ENCODE assay signal across 7 cellular contexts in the genomic region with DNA sequence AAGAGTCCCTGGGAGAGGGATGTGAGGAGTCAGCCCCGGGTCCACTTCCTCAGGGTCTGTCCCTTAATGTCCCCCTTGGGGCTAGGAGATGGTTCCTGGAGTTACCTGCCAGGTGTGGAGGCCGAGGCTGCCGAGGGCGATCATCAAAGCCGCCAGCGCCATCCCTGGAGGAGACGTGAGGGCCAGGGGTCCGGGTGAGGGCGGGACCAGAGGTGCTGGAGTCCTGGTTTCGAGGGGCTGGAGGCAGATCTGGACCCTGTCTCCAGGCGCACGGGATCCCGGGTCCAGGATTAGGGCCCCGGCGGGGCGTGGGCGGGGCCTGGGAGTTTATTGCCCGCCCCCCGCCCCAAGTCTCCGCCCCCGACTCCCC. TPM values are rescaled to one million over a fixed set of nuclear protein-coding genes. Genes with fewer than 3 reads are reported as not detected.
DNase-seq lines count a peak whose midpoint lies in the region; ATAC-seq and TF ChIP-seq lines count a peak whose summit lies in the region.

A gene with protein sequence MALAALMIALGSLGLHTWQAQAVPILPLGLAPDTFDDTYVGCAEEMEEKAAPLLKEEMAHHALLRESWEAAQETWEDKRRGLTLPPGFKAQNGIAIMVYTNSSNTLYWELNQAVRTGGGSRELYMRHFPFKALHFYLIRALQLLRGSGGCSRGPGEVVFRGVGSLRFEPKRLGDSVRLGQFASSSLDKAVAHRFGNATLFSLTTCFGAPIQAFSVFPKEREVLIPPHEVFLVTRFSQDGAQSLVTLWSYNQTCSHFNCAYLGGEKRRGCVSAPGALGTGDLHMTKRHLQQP (minus strand): TSS at position 292 of the 370 bp plus-strand sequence. CDS start 130 bp downstream, at position 162.

- peaks cover 31% of the 10 kb centered on the region for H3K27me3 Mint-ChIP-seq in activated naive CD8-positive, alpha-beta T cell treated with anti-CD3 and anti-CD28 coated beads, Interleukin-2, amount 50 U/mL, for 24 hours
- peaks cover 9 to 12% (median 12%) of the 10 kb centered on the region in 3 donors for H3K27me3 Mint-ChIP-seq in immature natural killer cell (ENCODE audit: low read depth in 3 of 3)

- H3K36me3 Mint-ChIP-seq in activated naive CD8-positive, alpha-beta T cell treated with anti-CD3 and anti-CD28 coated beads, Interleukin-2, amount 50 U/mL, for 24 hours (ENCODE audit: low read depth): no peaks in the 10 kb centered on the region
- H3K36me3 Mint-ChIP-seq in immature natural killer cell: no peaks in the 10 kb centered on the region
- no peaks in the 10 kb centered on the region for H3K36me3 Mint-ChIP-seq in stimulated activated effector memory CD8-positive, alpha-beta T cell treated with anti-CD3 and anti-CD28 coated beads, Interleukin-12 subunit alpha, Interleukin-12 subunit beta, amount 100 ng/mL, for 72 hours

- H3K9me3 ChIP-seq in HUES6 (ENCODE audit: control insufficient read depth, insufficient read depth, low read depth, low read length): peaks cover 9% of the 10 kb centered on the region

- peak within 1 kb of the TSS; percentile 70 for H3K4me3 Mint-ChIP-seq in activated naive CD8-positive, alpha-beta T cell treated with anti-CD3 and anti-CD28 coated beads, Interleukin-2, amount 50 U/mL, for 24 hours
- peak within 1 kb of the TSS; percentile 72 to 89 (median 79) for H3K4me3 Mint-ChIP-seq in immature natural killer cell
- H3K4me3 Mint-ChIP-seq in stimulated activated effector memory CD8-positive, alpha-beta T cell treated with anti-CD3 and anti-CD28 coated beads, Interleukin-12 subunit alpha, Interleukin-12 subunit beta, amount 100 ng/mL, for 72 hours: peak within 1 kb of the TSS; percentile 65

- peak; percentile 12 for ATAC-seq in activated naive CD8-positive, alpha-beta T cell treated with anti-CD3 and anti-CD28 coated beads, Interleukin-2, amount 50 U/mL, for 24 hours
- peak; percentile 4 for ATAC-seq in stimulated activated effector memory CD8-positive, alpha-beta T cell treated with anti-CD3 and anti-CD28 coated beads, Interleukin-12 subunit alpha, Interleukin-12 subunit beta, amount 100 ng/mL, for 72 hours

- peak within 1 kb of the TSS; percentile 44 for H3K27ac Mint-ChIP-seq in activated naive CD8-positive, alpha-beta T cell treated with anti-CD3 and anti-CD28 coated beads, Interleukin-2, amount 50 U/mL, for 24 hours
- H3K27ac Mint-ChIP-seq in immature natural killer cell: peak within 1 kb of the TSS in 2 of 6 donors; percentile 45 to 46
- peak within 1 kb of the TSS; percentile 75 for H3K27ac Mint-ChIP-seq in stimulated activated effector memory CD8-positive, alpha-beta T cell treated with anti-CD3 and anti-CD28 coated beads, Interleukin-12 subunit alpha, Interleukin-12 subunit beta, amount 100 ng/mL, for 72 hours

- peaks cover 7% of the 10 kb centered on the region for H3K4me1 Mint-ChIP-seq in activated naive CD8-positive, alpha-beta T cell treated with anti-CD3 and anti-CD28 coated beads, Interleukin-2, amount 50 U/mL, for 24 hours
- peaks cover 6 to 10% of the 10 kb centered on the region in 2 donors for H3K4me1 Mint-ChIP-seq in immature natural killer cell
- H3K4me1 Mint-ChIP-seq in stimulated activated effector memory CD8-positive, alpha-beta T cell treated with anti-CD3 and anti-CD28 coated beads, Interleukin-12 subunit alpha, Interleukin-12 subunit beta, amount 100 ng/mL, for 72 hours: peaks cover 13% of the 10 kb centered on the region

- peak within 1 kb of the TSS; percentile 78 for H3K9ac ChIP-seq in HUES6 (ENCODE audit: low read length)

- no peaks in the 10 kb centered on the region for H3K36me3 ChIP-seq in HUES6 (ENCODE audit: control insufficient read depth, insufficient read depth, low read length)

- peak within 1 kb of the TSS; percentile 83 for H3K27ac ChIP-seq in HUES6 (ENCODE audit: low read depth, low read length)

- H3K4me1 ChIP-seq in HUES6 (ENCODE audit: control insufficient read depth, insufficient read depth, low read length): peaks cover 15% of the 10 kb centered on the region; the same call in 1 of the 2 replicates

- TF ChIP-seq CTCF in GM20000 (IDR thresholded peaks at IDR 0.05; ENCODE audit: extremely low read depth, missing control alignments): no peak

- no peaks in the 10 kb centered on the region for H3K9me3 Mint-ChIP-seq in activated naive CD8-positive, alpha-beta T cell treated with anti-CD3 and anti-CD28 coated beads, Interleukin-2, amount 50 U/mL, for 24 hours
- peaks cover 0 to 1% (median 0%) of the 10 kb centered on the region in 6 donors for H3K9me3 Mint-ChIP-seq in immature natural killer cell
- no peaks in the 10 kb centered on the region for H3K9me3 Mint-ChIP-seq in stimulated activated effector memory CD8-positive, alpha-beta T cell treated with anti-CD3 and anti-CD28 coated beads, Interleukin-12 subunit alpha, Interleukin-12 subunit beta, amount 100 ng/mL, for 72 hours

- H3K4me3 ChIP-seq in HUES6 (ENCODE audit: low read depth, low read length): peak within 1 kb of the TSS; percentile 77

- peaks cover 7% of the 10 kb centered on the region; the same call in 1 of the 2 replicates for H3K27me3 ChIP-seq in HUES6 (ENCODE audit: control insufficient read depth, insufficient read depth, low read length)

- no peak for DNase-seq in activated naive CD8-positive, alpha-beta T cell treated with anti-CD3 and anti-CD28 coated beads, Interleukin-2, amount 50 U/mL, for 24 hours
- DNase-seq in immature natural killer cell (no peak), islet precursor cell (no peak), GM20000 (ENCODE audit: low spot score) (no peak), D341Med (ENCODE audit: low spot score) (no peak)
- DNase-seq in stimulated activated effector memory CD8-positive, alpha-beta T cell treated with anti-CD3 and anti-CD28 coated beads, Interleukin-12 subunit alpha, Interleukin-12 subunit beta, amount 100 ng/mL, for 72 hours (ENCODE audit: low spot score in 2 of 2): no peak

RNA-seq across cellular contexts. Expression of the gene that starts here (rescaled TPM):
- polyA plus RNA-seq in immature natural killer cell: not detected
